ENCODE assay signal across 34 cellular contexts in genomic region chr7:43212921-43213320, GRCh38.
"Had no signal": no experiment of that assay in that cellular context is flagged by ENCODE, and none has a peak within 500 bp of the region (broad histone marks: within the 10 kb centered on the region; RNA-seq: fewer than 3 reads in every experiment).

No MANE protein-coding gene starts in this region.

- H3K4me3 ChIP-seq: MG63 had no signal

- H3K36me3 ChIP-seq: MG63 had no signal

- DNase-seq: Karpas-422, Kasumi-1, MG63, MM.1S, MV-4-11, NCI-H1048, NCI-H1092, NCI-H1092 treated with DMSO at 0.1 percent for 48 hours, NCI-H1105, NCI-H1105 treated with DMSO at 0.1 percent for 48 hours, NCI-H1417, NCI-H1417 treated with DMSO at 0.1 percent for 48 hours, NCI-H1436, NCI-H1436 treated with DMSO at 0.1 percent for 48 hours, NCI-H146, NCI-H1694, NCI-H1694 treated with DMSO at 0.1 percent for 48 hours, NCI-H187, NCI-H187 treated with DMSO at 0.1 percent for 48 hours, NCI-H1930, NCI-H2029, NCI-H2029 treated with DMSO at 0.1 percent for 48 hours, NCI-H2081, NCI-H2081 treated with DMSO at 0.1 percent for 48 hours, NCI-H2107, NCI-H2171, NCI-H2171 treated with DMSO at 0.1 percent for 48 hours, NCI-H2227 treated with DMSO at 0.1 percent for 48 hours, NCI-H226, NCI-H345, NCI-H446, NCI-H446 treated with DMSO at 0.1 percent for 48 hours, NCI-H510A, NCI-H510A treated with DMSO at 0.1 percent for 48 hours had no signal

- H3K9me3 ChIP-seq: MG63 had no signal
